Comparison of ENCODE assay signal across 1 cellular context in genomic region chr11:130069684-130070108, GRCh38.
TF ChIP-seq lines count a peak whose summit lies in the region.

APLP2 (plus strand) TSS chr11:130069894; CDS start chr11:130069978, 84 bp downstream.

TF ChIP-seq in GM12878, 131 proteins besides CTCF, POLR2A, EP300 and RAD21 (continued from another document and continues in another):
- TF ChIP-seq, protein P1, sequence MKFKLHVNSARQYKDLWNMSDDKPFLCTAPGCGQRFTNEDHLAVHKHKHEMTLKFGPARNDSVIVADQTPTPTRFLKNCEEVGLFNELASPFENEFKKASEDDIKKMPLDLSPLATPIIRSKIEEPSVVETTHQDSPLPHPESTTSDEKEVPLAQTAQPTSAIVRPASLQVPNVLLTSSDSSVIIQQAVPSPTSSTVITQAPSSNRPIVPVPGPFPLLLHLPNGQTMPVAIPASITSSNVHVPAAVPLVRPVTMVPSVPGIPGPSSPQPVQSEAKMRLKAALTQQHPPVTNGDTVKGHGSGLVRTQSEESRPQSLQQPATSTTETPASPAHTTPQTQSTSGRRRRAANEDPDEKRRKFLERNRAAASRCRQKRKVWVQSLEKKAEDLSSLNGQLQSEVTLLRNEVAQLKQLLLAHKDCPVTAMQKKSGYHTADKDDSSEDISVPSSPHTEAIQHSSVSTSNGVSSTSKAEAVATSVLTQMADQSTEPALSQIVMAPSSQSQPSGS (IDR thresholded peaks at IDR 0.05; ENCODE audit: low read length) = no peak
- TF ChIP-seq RAD51 (IDR thresholded peaks at IDR 0.05) = no peak
- no peak for TF ChIP-seq EED (IDR thresholded peaks at IDR 0.05; ENCODE audit: low read depth)
- TF ChIP-seq CBX3 (IDR thresholded peaks at IDR 0.05; ENCODE audit: borderline replicate concordance, low read depth) = no peak
- TF ChIP-seq FOXM1 (IDR thresholded peaks at IDR 0.05; ENCODE audit: low read depth, low read length) = no peak
- peak; percentile 20; the same call in 1 of the 2 replicates for TF ChIP-seq ZBTB40 (IDR thresholded peaks at IDR 0.05; ENCODE audit: borderline replicate concordance)
- no peak for TF ChIP-seq ZNF217 (IDR thresholded peaks at IDR 0.05)
- no peak for TF ChIP-seq TARDBP (IDR thresholded peaks at IDR 0.05; ENCODE audit: borderline replicate concordance)
- no peak for TF ChIP-seq SMAD1 (IDR thresholded peaks at IDR 0.05; ENCODE audit: low read depth, partially characterized antibody)
- TF ChIP-seq ZNF207 (IDR thresholded peaks at IDR 0.05; ENCODE audit: borderline replicate concordance) = no peak
- 0 out of 2 replicates have a peak, but pooled peaks have one; percentile 17 for TF ChIP-seq NBN (IDR thresholded peaks at IDR 0.05)
- peak; percentile 90 for TF ChIP-seq POLR2AphosphoS5 (IDR thresholded peaks at IDR 0.05; ENCODE audit: low read length)
- TF ChIP-seq SMAD5 (IDR thresholded peaks at IDR 0.05; ENCODE audit: low read depth) = peak; percentile 67; the same call in 1 of the 2 replicates
- no peak for TF ChIP-seq ZBTB11 (CRISPR knock-in tag; IDR thresholded peaks at IDR 0.05)
- 0 out of 2 replicates have a peak, but pooled peaks have one; percentile 32 for TF ChIP-seq BACH1 (IDR thresholded peaks at IDR 0.05; ENCODE audit: borderline replicate concordance)
- TF ChIP-seq TAF1 (IDR thresholded peaks at IDR 0.05; ENCODE audit: borderline replicate concordance, low read depth, low read length) = peak; percentile 98
- no peak for TF ChIP-seq BCL3 (IDR thresholded peaks at IDR 0.05; ENCODE audit: borderline replicate concordance, insufficient read depth, low read depth, low read length, poor library complexity, severe bottlenecking)
- no peak for TF ChIP-seq BCLAF1 (IDR thresholded peaks at IDR 0.05)
- TF ChIP-seq ESRRA (IDR thresholded peaks at IDR 0.05; ENCODE audit: low read length) = no peak
- 0 out of 2 replicates have a peak, but pooled peaks have one; percentile 23 for TF ChIP-seq TCF3 (IDR thresholded peaks at IDR 0.05; ENCODE audit: borderline replicate concordance, insufficient read depth, low read depth, low read length)
- TF ChIP-seq CREB1 (IDR thresholded peaks at IDR 0.05; ENCODE audit: low read depth) = peak; percentile 82
- peak; percentile 28; the same call in 1 of the 2 replicates for TF ChIP-seq DPF2 (IDR thresholded peaks at IDR 0.05)
- no peak; the same call in 1 of the 2 replicates for TF ChIP-seq SMARCA5 (IDR thresholded peaks at IDR 0.05)
- no peak for TF ChIP-seq NFYA (IDR thresholded peaks at IDR 0.05; ENCODE audit: borderline replicate concordance, low read depth, low read length)
- peak; percentile 39 for TF ChIP-seq HDAC6 (IDR thresholded peaks at IDR 0.05; ENCODE audit: unreplicated experiment)
- TF ChIP-seq SP1 (IDR thresholded peaks at IDR 0.05; ENCODE audit: low read depth, low read length) = peak; percentile 87
- peak; percentile 55; the same call in 1 of the 2 replicates for TF ChIP-seq CREM (IDR thresholded peaks at IDR 0.05; ENCODE audit: low read depth)
- peak; percentile 22; the same call in 1 of the 2 replicates for TF ChIP-seq TCF12 (IDR thresholded peaks at IDR 0.05; ENCODE audit: low read depth, low read length)
- no peak for TF ChIP-seq RCOR1 (conservative IDR thresholded peaks at IDR 0.05; ENCODE audit: low read depth, low read length)
- TF ChIP-seq USF2 (IDR thresholded peaks at IDR 0.05; ENCODE audit: borderline replicate concordance, low read depth, low read length) = no peak
- TF ChIP-seq REST (IDR thresholded peaks at IDR 0.05; ENCODE audit: low read depth, low read length) = 0 out of 2 replicates have a peak, but pooled peaks have one; percentile 49
- no peak for TF ChIP-seq ATF3 (IDR thresholded peaks at IDR 0.05; ENCODE audit: borderline replicate concordance, extremely low read depth, low read depth, low read length)
- TF ChIP-seq HDGF (IDR thresholded peaks at IDR 0.05) = 0 out of 2 replicates have a peak, but pooled peaks have one; percentile 53
- TF ChIP-seq ATF7 (IDR thresholded peaks at IDR 0.05; ENCODE audit: low read depth) = peak; percentile 36; the same call in 1 of the 2 replicates
- TF ChIP-seq USF1 (IDR thresholded peaks at IDR 0.05; ENCODE audit: borderline replicate concordance, extremely low read length, insufficient read depth, low read depth, low read length) = no peak
- no peak for TF ChIP-seq NRF1 (conservative IDR thresholded peaks at IDR 0.05; ENCODE audit: low read depth, low read length)
- peak; percentile 53; the same call in 1 of the 2 replicates for TF ChIP-seq CBFB (IDR thresholded peaks at IDR 0.05; ENCODE audit: low read depth)
- peak; percentile 36; the same call in 1 of the 2 replicates for TF ChIP-seq YY1 (IDR thresholded peaks at IDR 0.05; ENCODE audit: low read depth, low read length)
